In the genomic region with DNA sequence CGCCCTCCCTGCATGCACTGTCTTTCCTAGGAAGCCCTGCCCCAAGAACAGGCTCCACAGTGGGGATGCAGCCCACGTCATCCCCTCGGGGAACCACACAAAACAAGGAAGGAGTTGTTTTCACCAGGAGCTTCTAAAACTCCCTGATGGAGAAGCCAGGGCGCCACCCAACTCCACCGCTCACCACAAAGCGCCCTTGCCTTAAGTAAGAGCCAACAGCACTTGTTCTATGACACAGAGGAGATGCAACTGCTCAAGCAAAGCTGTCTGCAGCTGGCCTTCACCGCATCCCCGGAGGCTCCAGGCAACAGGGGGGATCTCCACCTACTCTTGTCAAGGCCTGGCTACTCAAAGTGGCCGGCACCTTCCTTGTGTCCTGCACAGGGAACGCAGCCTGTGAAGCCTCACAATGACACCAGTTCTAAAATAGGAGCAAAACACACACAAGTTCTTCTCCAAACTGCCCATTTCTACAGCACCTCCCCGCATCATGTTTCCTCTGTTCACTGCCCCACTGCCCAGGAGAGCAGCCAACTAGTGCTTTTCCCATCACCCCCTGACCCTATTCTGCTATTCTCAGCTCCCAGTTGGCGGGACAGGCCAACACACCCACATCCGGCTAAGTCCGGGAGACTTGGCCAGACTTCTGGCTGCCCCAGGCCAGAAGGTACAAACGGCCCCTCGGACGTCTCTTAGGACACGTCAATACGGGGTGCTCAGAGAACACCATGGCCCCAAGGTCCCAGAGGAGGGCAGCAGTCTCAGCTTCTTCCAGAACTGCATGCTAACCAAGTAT, we compare ENCODE assay signal across 9 cellular contexts. TPM values are rescaled to one million over a fixed set of nuclear protein-coding genes. Genes with fewer than 3 reads are reported as not detected.
DNase-seq lines count a peak whose midpoint lies in the region; ATAC-seq and TF ChIP-seq lines count a peak whose summit lies in the region.
"Had no signal": no experiment of that assay in that cellular context is flagged by ENCODE, and none has a peak within 500 bp of the region (broad histone marks: within the 10 kb centered on the region; RNA-seq: fewer than 3 reads in every experiment).

No MANE protein-coding gene starts in this region.

- DNase-seq in fibroblast of the aortic adventitia (ENCODE audit: low read depth) (peak; percentile 69), transverse colon (no peak), OCI-M2 (lab: John Stamatoyannopoulos, UW; ENCODE audit: unreplicated experiment) (no peak), COLO668 (lab: John Stamatoyannopoulos, UW; ENCODE audit: unreplicated experiment) (no peak)
- DNase-seq: NCI-H526, pancreas had no signal

- H3K4me3 ChIP-seq in fibroblast of the aortic adventitia (ENCODE audit: low read depth, low read length) = no peak overlapping the region
- no peak overlapping the region for H3K4me3 ChIP-seq in transverse colon
- H3K4me3 ChIP-seq: pancreas had no signal

- no peaks in the 10 kb centered on the region for H3K27me3 ChIP-seq in transverse colon
- H3K27me3 ChIP-seq: pancreas had no signal

- TF ChIP-seq POLR2A in transverse colon (IDR thresholded peaks at IDR 0.05) = no peak

- H3K4me1 Mint-ChIP-seq in brain (peaks cover 23% of the 10 kb centered on the region), nephron (peaks cover 13% of the 10 kb centered on the region)

- peaks cover 0 to 5% (median 0%) of the 10 kb centered on the region in 4 donors for H3K4me1 ChIP-seq in transverse colon
- H3K4me1 ChIP-seq: pancreas had no signal

- 85% methylated on average over 16 of the region's 19 CpGs; no CpG with 5 or more reads in 1 of the 2 donors for WGBS in transverse colon (ENCODE audit: low coverage in 1 of 2), 2 donors

- H3K36me3 Mint-ChIP-seq in brain (peaks cover 15% of the 10 kb centered on the region), nephron (ENCODE audit: low read depth) (peaks cover 11% of the 10 kb centered on the region)

- H3K27me3 Mint-ChIP-seq in brain = no peaks in the 10 kb centered on the region
- H3K27me3 Mint-ChIP-seq in nephron (ENCODE audit: low read depth) = no peaks in the 10 kb centered on the region

- H3K27ac Mint-ChIP-seq in brain (peak overlapping the region in 3 of 5 experiments; percentile 29 to 71 (median 49)), nephron (peak overlapping the region in 2 of 3 experiments; percentile 12 to 16)

- intact Hi-C loops in transverse colon (cut with DNase I; ENCODE audit: low total_unique reads) = no loop called here

- H3K4me3 Mint-ChIP-seq in brain (peak overlapping the region in 1 of 5 experiments; percentile 19), nephron (peak overlapping the region in 1 of 3 experiments; percentile 9)

- TF ChIP-seq CTCF in brain (conservative IDR thresholded peaks at IDR 0.05) = no peak
- peak; percentile 17 for TF ChIP-seq CTCF in fibroblast of the aortic adventitia (IDR thresholded peaks at IDR 0.05; ENCODE audit: insufficient read depth, low read length)
- no peak for TF ChIP-seq CTCF in nephron (IDR thresholded peaks at IDR 0.05; ENCODE audit: unreplicated experiment in 3 of 3)
- no peak for TF ChIP-seq CTCF in transverse colon (IDR thresholded peaks at IDR 0.05)

- H3K9me3 ChIP-seq in transverse colon = no peaks in the 10 kb centered on the region
- H3K9me3 ChIP-seq: pancreas had no signal

- H3K36me3 ChIP-seq in transverse colon = no peaks in the 10 kb centered on the region
- H3K36me3 ChIP-seq: pancreas had no signal

- TF ChIP-seq EP300 in transverse colon (IDR thresholded peaks at IDR 0.05; ENCODE audit: low read depth) = no peak

- no peaks in the 10 kb centered on the region for H3K9me3 Mint-ChIP-seq in brain
- H3K9me3 Mint-ChIP-seq in nephron = no peaks in the 10 kb centered on the region

- in situ Hi-C loops in transverse colon (cut with MboI; ENCODE audit: low pct_ligation_motif_present in 1 of 4, low pct_unique_long_range_greater_than_20kb in 1 of 4, low sequenced_read_pairs in 3 of 4) = no loop called here

- ATAC-seq in HG02970 (IDR thresholded peaks at IDR 0.05; ENCODE audit: low FRiP score, unreplicated experiment) = no peak

- peak overlapping the region in 3 of 4 donors; percentile 18 to 48 (median 35) for H3K27ac ChIP-seq in transverse colon
- H3K27ac ChIP-seq: pancreas had no signal

RNA-seq across cellular contexts. Expression of gene MPG, which starts 24.2 kb away (rescaled TPM):
- 53.3 TPM for polyA plus RNA-seq in brain (ENCODE audit: insufficient read depth, low read depth, low replicate concordance)
- total RNA-seq in fibroblast of the aortic adventitia (ENCODE audit: low replicate concordance) (53.1 and 124 TPM in 2 replicates), transverse colon (10 to 100 TPM; 22.3 to 63.2 (median 51.2) TPM)

RNA-seq across cellular contexts. Expression of gene RHBDF1, which starts 29.8 kb away (rescaled TPM):
- polyA plus RNA-seq in brain (ENCODE audit: insufficient read depth, low read depth, low replicate concordance) = 4.7 TPM
- total RNA-seq in fibroblast of the aortic adventitia (ENCODE audit: low replicate concordance) (39.4 and 66.8 TPM in 2 replicates), transverse colon (100 to 1,000 TPM in 1 of 4 donors, 10 to 100 TPM in 3; 11.9 to 179 (median 33.8) TPM)

RNA-seq across cellular contexts. Expression of gene NPRL3, which starts 36.2 kb away (rescaled TPM):
- 72.3 TPM for polyA plus RNA-seq in brain (ENCODE audit: insufficient read depth, low read depth, low replicate concordance)
- total RNA-seq in fibroblast of the aortic adventitia (ENCODE audit: low replicate concordance) (7.1 and 13.0 TPM in 2 replicates), transverse colon (10 to 100 TPM; 12.8 to 99.5 (median 22.6) TPM)

RNA-seq across cellular contexts. Expression of gene SNRNP25, which starts 48.6 kb away (rescaled TPM):
- polyA plus RNA-seq in brain (ENCODE audit: insufficient read depth, low read depth, low replicate concordance) = 95.9 TPM
- total RNA-seq in fibroblast of the aortic adventitia (ENCODE audit: low replicate concordance) (11.8 and 15.8 TPM in 2 replicates), transverse colon (10 to 100 TPM in 3 of 4 donors, 1 to 10 TPM in 1; 5.6 to 27.9 (median 20.2) TPM)

RNA-seq across cellular contexts. Expression of gene POLR3K, which starts 48.9 kb away (rescaled TPM):
- polyA plus RNA-seq in brain (ENCODE audit: insufficient read depth, low read depth, low replicate concordance) = 27.6 TPM
- total RNA-seq in fibroblast of the aortic adventitia (ENCODE audit: low replicate concordance) = 5.1 and 6.1 TPM in 2 replicates
- total RNA-seq in transverse colon = 10 to 100 TPM in 1 of 4 donors, 1 to 10 TPM in 2, not detected in 1; 4.6 to 12.7 (median 5.2) TPM
